15 cellular contexts compared by ENCODE assay signal in the genomic region with DNA sequence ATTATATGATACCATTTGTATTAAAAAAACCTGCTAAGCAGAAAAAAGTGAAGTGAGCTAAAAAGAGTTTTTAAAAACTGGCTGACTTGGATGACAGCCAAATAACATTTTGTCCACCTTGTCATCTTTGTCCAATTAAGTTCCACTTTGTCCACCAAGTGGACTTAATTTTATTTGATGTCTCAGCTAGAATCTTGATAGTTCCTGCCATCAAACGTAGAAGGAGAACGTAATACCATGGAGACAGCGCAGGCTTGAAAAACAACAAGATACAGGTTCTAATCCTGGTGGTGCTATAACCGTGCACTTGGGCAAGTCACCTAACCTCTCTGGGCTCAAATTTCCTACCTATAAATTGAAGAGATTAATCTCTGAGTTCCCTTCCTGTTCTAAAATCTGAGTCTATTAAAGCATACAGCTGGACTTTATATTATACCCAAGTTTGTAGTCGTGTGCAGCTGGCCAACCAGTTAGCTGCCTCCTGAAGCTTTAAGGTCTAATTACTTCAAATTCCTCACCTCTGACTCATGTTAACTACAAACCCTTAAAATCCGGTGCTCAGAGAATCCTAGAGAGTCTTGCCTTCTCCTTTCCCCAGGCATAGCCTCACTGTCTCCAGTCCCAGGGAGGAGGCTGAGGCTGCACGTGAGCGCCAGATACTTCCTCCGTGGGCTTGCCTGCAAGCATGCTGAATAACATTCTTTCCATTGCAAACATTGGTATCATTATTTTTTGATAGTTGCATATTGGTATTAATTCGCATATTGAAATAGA. TPM values are rescaled to one million over a fixed set of nuclear protein-coding genes. Genes with fewer than 3 reads are reported as not detected.
DNase-seq lines count a peak whose midpoint lies in the region; ATAC-seq and TF ChIP-seq lines count a peak whose summit lies in the region.
"Had no signal": no experiment of that assay in that cellular context is flagged by ENCODE, and none has a peak within 500 bp of the region (broad histone marks: within the 10 kb centered on the region; RNA-seq: fewer than 3 reads in every experiment).

No MANE protein-coding gene starts in this region.

- no peaks in the 10 kb centered on the region; the same call in none of the 2 replicates for H3K27me3 Mint-ChIP-seq in HFFc6 (ENCODE audit: insufficient read depth)
- H3K27me3 Mint-ChIP-seq in naive thymus-derived CD8-positive, alpha-beta T cell, result peaks cover 1 to 15% (median 6%) of the 10 kb centered on the region in 5 donors
- H3K27me3 Mint-ChIP-seq: progenitor cell of endocrine pancreas had no signal

- peaks cover 27% of the 10 kb centered on the region for H3K4me1 Mint-ChIP-seq in HFFc6 (ENCODE audit: low read depth)
- peaks cover 0 to 1% (median 0%) of the 10 kb centered on the region in 4 donors for H3K4me1 Mint-ChIP-seq in naive thymus-derived CD8-positive, alpha-beta T cell
- H3K4me1 Mint-ChIP-seq: activated CD4-positive, alpha-beta T cell treated with anti-CD3 and anti-CD28 coated beads, Interleukin-2, amount 10 ng/mL, durations not matched to agents 24 days and 14 days had no signal

- CTCF ChIA-PET in A673 (lab: Charles Lee), result no interaction called here

- peak; percentile 89 for DNase-seq in A673 (ENCODE audit: low spot score)
- peak; percentile 87 for DNase-seq in HFFc6
- peak; percentile 70 for DNase-seq in amniotic epithelial cell (ENCODE audit: low read depth)
- peak; percentile 24 for DNase-seq in hepatocyte (ENCODE audit: low spot score)
- no peak for DNase-seq in AML-193 (lab: John Stamatoyannopoulos, UW)
- DNase-seq in coronary artery (ENCODE audit: low spot score), result no peak
- no peak for DNase-seq in naive thymus-derived CD8-positive, alpha-beta T cell
- DNase-seq: activated CD4-positive, alpha-beta T cell treated with anti-CD3 and anti-CD28 coated beads, Interleukin-2, amount 10 ng/mL, durations not matched to agents 24 days and 14 days; activated gamma-delta T cell treated with Interleukin-2 at 50 U/mL for 16 hours; left ventricle myocardium inferior; NCI-H2171; SIG-M5 had no signal

- H3K79me2 ChIP-seq in hepatocyte, result no peaks in the 10 kb centered on the region

- H3K4me3 ChIP-seq in A673 (ENCODE audit: low read depth, low read length, poor library complexity, severe bottlenecking) (no peak overlapping the region), hepatocyte (no peak overlapping the region), coronary artery (no peak overlapping the region)
- H3K4me3 ChIP-seq: A549, left ventricle myocardium inferior had no signal

- H3K36me3 Mint-ChIP-seq in HFFc6 (ENCODE audit: low read depth), result peaks cover 7% of the 10 kb centered on the region; the same call in 1 of the 2 replicates
- H3K36me3 Mint-ChIP-seq in naive thymus-derived CD8-positive, alpha-beta T cell, result no peaks in the 10 kb centered on the region

- H3K36me3 ChIP-seq in A673 (ENCODE audit: insufficient read depth, low read length, poor library complexity, severe bottlenecking), result no peaks in the 10 kb centered on the region
- no peaks in the 10 kb centered on the region for H3K36me3 ChIP-seq in hepatocyte (replicated peaks; ENCODE audit: insufficient read depth, low read depth)
- H3K36me3 ChIP-seq: left ventricle myocardium inferior had no signal

- intact Hi-C loops in A673 (cut with micrococcal nuclease; ENCODE audit: unreplicated experiment), result no loop called here

- H3K27ac ChIP-seq in A673 (ENCODE audit: low read depth, low read length, poor library complexity, severe bottlenecking) (no peak overlapping the region), hepatocyte (no peak overlapping the region), coronary artery (no peak overlapping the region)
- H3K27ac ChIP-seq: A549, left ventricle myocardium inferior had no signal

- no peaks in the 10 kb centered on the region for H3K27me3 ChIP-seq in A673 (replicated peaks; ENCODE audit: insufficient read depth, low read depth, low read length, poor library complexity)
- H3K27me3 ChIP-seq in hepatocyte, result no peaks in the 10 kb centered on the region

- H3K4me2 ChIP-seq in hepatocyte, result no peak overlapping the region
- H3K4me2 ChIP-seq: A549 had no signal

- no peaks in the 10 kb centered on the region for H4K20me1 ChIP-seq in hepatocyte (ENCODE audit: insufficient read depth, poor library complexity, severe bottlenecking)

- H3K9me3 ChIP-seq in A673 (ENCODE audit: low read depth, low read length, poor library complexity, severe bottlenecking) (no peaks in the 10 kb centered on the region), hepatocyte (ENCODE audit: low read depth) (no peaks in the 10 kb centered on the region)
- H3K9me3 ChIP-seq: A549, left ventricle myocardium inferior had no signal

- H3K4me3 Mint-ChIP-seq in HFFc6, result 0 out of 2 replicates have a peak overlapping the region, but pooled peaks have one; percentile 37
- H3K4me3 Mint-ChIP-seq in naive thymus-derived CD8-positive, alpha-beta T cell, result no peak overlapping the region
- H3K4me3 Mint-ChIP-seq: activated CD4-positive, alpha-beta T cell treated with anti-CD3 and anti-CD28 coated beads, Interleukin-2, amount 10 ng/mL, durations not matched to agents 24 days and 14 days had no signal

- H2AFZ ChIP-seq in hepatocyte, result no peak overlapping the region

- H3K27ac Mint-ChIP-seq in HFFc6, result peak overlapping the region; percentile 40; the same call in 1 of the 2 replicates
- H3K27ac Mint-ChIP-seq in naive thymus-derived CD8-positive, alpha-beta T cell, result no peak overlapping the region
- H3K27ac Mint-ChIP-seq: activated CD4-positive, alpha-beta T cell treated with anti-CD3 and anti-CD28 coated beads, Interleukin-2, amount 10 ng/mL, durations not matched to agents 24 days and 14 days; progenitor cell of endocrine pancreas had no signal

- BruUV-seq in A673 (replicated peaks; lab: Mats Ljungman, UMichigan), result no TSS peak

- POLR2A ChIA-PET in A673 (lab: Charles Lee; ENCODE audit: low non-redundant PET), result no interaction called here
- POLR2A ChIA-PET in naive thymus-derived CD8-positive, alpha-beta T cell (lab: Charles Lee), result interaction anchor here (0.6 kb wide), 1 partner anchor 62 kb away, joined by 3 read pairs; no protein-coding TSS in a partner anchor

- H3K9me3 Mint-ChIP-seq in HFFc6, result no peaks in the 10 kb centered on the region; the same call in none of the 2 replicates
- H3K9me3 Mint-ChIP-seq in naive thymus-derived CD8-positive, alpha-beta T cell, result peaks cover 0 to 3% (median 0%) of the 10 kb centered on the region in 9 donors
- H3K9me3 Mint-ChIP-seq: activated CD4-positive, alpha-beta T cell treated with anti-CD3 and anti-CD28 coated beads, Interleukin-2, amount 10 ng/mL, durations not matched to agents 24 days and 14 days had no signal

- ATAC-seq in HG03342 (IDR thresholded peaks at IDR 0.05; ENCODE audit: unreplicated experiment), result no peak
- ATAC-seq in naive thymus-derived CD8-positive, alpha-beta T cell, result no peak
- ATAC-seq: A549 had no signal

- TF ChIP-seq CTCF in A673 (conservative IDR thresholded peaks at IDR 0.05; ENCODE audit: low read depth, low read length) (no peak), HFFc6 (IDR thresholded peaks at IDR 0.05) (no peak), hepatocyte (IDR thresholded peaks at IDR 0.05; ENCODE audit: poor library complexity) (no peak), coronary artery (IDR thresholded peaks at IDR 0.05) (no peak)

- H3K4me1 ChIP-seq in A673 (ENCODE audit: insufficient read depth, low read length, poor library complexity, severe bottlenecking) (peaks cover 9% of the 10 kb centered on the region), hepatocyte (ENCODE audit: insufficient read depth) (no peaks in the 10 kb centered on the region)
- H3K4me1 ChIP-seq: A549, left ventricle myocardium inferior had no signal

- H3K9me2 ChIP-seq in hepatocyte (replicated peaks; ENCODE audit: insufficient read depth), result no peaks in the 10 kb centered on the region

- 51% methylated on average over 10 of the region's 10 CpGs for WGBS in hepatocyte (ENCODE audit: low lambda C conversion rate, missing lambda C conversion rate)

RNA-seq across cellular contexts. Expression of gene TMEM244, which starts 16.8 kb away (rescaled TPM):
- total RNA-seq in A673 (2021) (not detected in 2 replicates), hepatocyte (not detected in 2 replicates)
- not detected for total RNA-seq in HFFc6 (2021; fragmentation: NEBNext Ultra II Directional; extraction: Animal tissue kit (Norgen Biotek cat#: 25700))
- not detected in 2 replicates for polyA plus RNA-seq in hepatocyte
- total RNA-seq in naive thymus-derived CD8-positive, alpha-beta T cell, result not detected
- 1 to 10 TPM in 1 of 3 donors, not detected in 2; 1.7 TPM for polyA plus RNA-seq in naive thymus-derived CD8-positive, alpha-beta T cell
- total RNA-seq: activated CD4-positive, alpha-beta T cell treated with anti-CD3 and anti-CD28 coated beads, Interleukin-2, amount 10 ng/mL, durations not matched to agents 24 days and 14 days; left ventricle myocardium inferior; progenitor cell of endocrine pancreas had no signal
- polyA plus RNA-seq: A549 had no signal

Comparison
In these comparisons a context has a peak if more than half of its experiments do, and no peak if none do; other contexts are left out.
1. DNase-seq: peak in A673 (single experiment), HFFc6 (single experiment), amniotic epithelial cell (single experiment) and hepatocyte (single experiment); none in AML-193 (0 of 2), coronary artery (single experiment) and naive thymus-derived CD8-positive, alpha-beta T cell (0 of 10).